In the genomic region with DNA sequence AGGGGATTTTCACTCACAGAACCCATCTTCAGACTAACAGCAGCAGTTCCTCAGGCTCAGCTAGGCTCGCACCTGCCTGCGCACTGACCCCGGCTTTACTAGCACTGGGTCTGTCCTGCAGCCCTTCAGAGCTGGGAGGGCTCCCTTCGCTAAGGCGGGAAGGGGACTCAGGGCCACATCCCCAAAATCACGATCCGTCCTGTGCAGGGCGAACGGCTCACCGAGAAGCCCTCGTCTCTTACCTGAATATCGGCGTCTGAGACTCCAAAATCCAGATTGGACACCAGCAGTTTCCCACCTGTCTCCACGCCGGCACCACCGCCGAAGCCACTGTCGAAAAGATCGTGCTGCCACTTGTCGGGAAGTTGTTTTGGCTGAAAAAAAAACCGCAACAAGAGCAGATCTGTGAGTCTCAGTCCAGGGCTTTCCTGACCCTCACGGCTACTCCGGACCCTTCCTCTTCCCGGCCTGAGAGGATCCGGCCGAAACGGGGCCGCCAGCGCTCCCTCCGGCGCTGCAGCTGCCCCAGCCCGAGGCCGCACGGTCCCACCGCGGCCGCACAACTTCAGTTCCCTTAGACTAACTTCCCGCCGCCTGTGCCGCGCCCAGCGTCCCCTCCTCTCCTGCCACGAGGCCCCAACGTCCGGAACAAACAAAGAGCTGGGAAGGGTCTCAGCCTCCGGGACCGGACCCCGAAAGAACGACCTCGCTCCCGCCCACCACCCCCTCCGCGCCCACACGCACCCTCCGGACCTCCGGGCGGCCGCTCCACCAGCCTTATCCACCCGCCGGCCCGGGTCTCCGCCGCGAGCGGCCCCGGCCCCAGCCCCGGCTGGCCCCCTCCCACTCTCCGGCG, we compare ENCODE assay signal across 1 cellular context.
TF ChIP-seq lines count a peak whose summit lies in the region.

No MANE protein-coding gene starts in this region.

TF ChIP-seq in HepG2, 621 proteins besides CTCF, POLR2A, EP300 and RAD21 (continued from another document and continues in another):
- TF ChIP-seq NR1H2 (CRISPR knock-in tag; IDR thresholded peaks at IDR 0.05; ENCODE audit: borderline replicate concordance, low read depth) (no peak), ZNF552 (CRISPR knock-in tag; IDR thresholded peaks at IDR 0.05; ENCODE audit: borderline replicate concordance) (no peak), DNMT1 (CRISPR knock-in tag; IDR thresholded peaks at IDR 0.05) (no peak), TOPORS (CRISPR knock-in tag; IDR thresholded peaks at IDR 0.05) (no peak), MAF1 (CRISPR knock-in tag; IDR thresholded peaks at IDR 0.05; ENCODE audit: borderline replicate concordance) (no peak), SRY (CRISPR knock-in tag; IDR thresholded peaks at IDR 0.05) (peak; percentile 82; the same call in 1 of the 2 replicates), ZNF747 (CRISPR knock-in tag; IDR thresholded peaks at IDR 0.05; ENCODE audit: borderline replicate concordance) (0 out of 2 replicates have a peak, but pooled peaks have one; percentile 16), U2AF2 (IDR thresholded peaks at IDR 0.05; ENCODE audit: low read depth, low read length) (no peak), RARA (CRISPR knock-in tag; IDR thresholded peaks at IDR 0.05) (no peak), SP4 (CRISPR knock-in tag; IDR thresholded peaks at IDR 0.05) (peak; percentile 30; the same call in 1 of the 2 replicates), DNMT3B (CRISPR knock-in tag; conservative IDR thresholded peaks at IDR 0.05) (no peak), NFYB (CRISPR knock-in tag; IDR thresholded peaks at IDR 0.05) (no peak), MAZ (IDR thresholded peaks at IDR 0.05; ENCODE audit: borderline replicate concordance, low read depth, low read length) (no peak), MAZ (CRISPR knock-in tag; IDR thresholded peaks at IDR 0.05; ENCODE audit: low read depth) (0 out of 2 replicates have a peak, but pooled peaks have one; percentile 18), ASH2L (IDR thresholded peaks at IDR 0.05; ENCODE audit: insufficient read length, low read depth, low read length) (no peak), SIN3A (IDR thresholded peaks at IDR 0.05; ENCODE audit: borderline replicate concordance, low read depth, low read length) (peak; percentile 23; the same call in 1 of the 2 replicates), ZBTB20 (CRISPR knock-in tag; IDR thresholded peaks at IDR 0.05; ENCODE audit: borderline replicate concordance, low read depth) (peak; percentile 41; the same call in 1 of the 2 replicates), ZNF484 (CRISPR knock-in tag; IDR thresholded peaks at IDR 0.05; ENCODE audit: borderline replicate concordance, low read depth) (no peak), HIVEP1 (CRISPR knock-in tag; IDR thresholded peaks at IDR 0.05) (peak; percentile 20; the same call in 1 of the 2 replicates), KLF9 (CRISPR knock-in tag; IDR thresholded peaks at IDR 0.05; ENCODE audit: low read depth) (no peak), ZNF713 (CRISPR knock-in tag; IDR thresholded peaks at IDR 0.05) (no peak), ZNF879 (CRISPR knock-in tag; IDR thresholded peaks at IDR 0.05) (no peak), TBX3 (IDR thresholded peaks at IDR 0.05; ENCODE audit: borderline replicate concordance) (no peak), SMYD3 (CRISPR knock-in tag; IDR thresholded peaks at IDR 0.05) (no peak), KDM2A (CRISPR knock-in tag; IDR thresholded peaks at IDR 0.05; ENCODE audit: borderline replicate concordance, low read depth) (no peak), SRF (IDR thresholded peaks at IDR 0.05; ENCODE audit: low read depth, low read length) (no peak), ZNF143 (CRISPR knock-in tag; IDR thresholded peaks at IDR 0.05) (no peak; the same call in 1 of the 2 replicates)
- TF ChIP-seq, protein P1, sequence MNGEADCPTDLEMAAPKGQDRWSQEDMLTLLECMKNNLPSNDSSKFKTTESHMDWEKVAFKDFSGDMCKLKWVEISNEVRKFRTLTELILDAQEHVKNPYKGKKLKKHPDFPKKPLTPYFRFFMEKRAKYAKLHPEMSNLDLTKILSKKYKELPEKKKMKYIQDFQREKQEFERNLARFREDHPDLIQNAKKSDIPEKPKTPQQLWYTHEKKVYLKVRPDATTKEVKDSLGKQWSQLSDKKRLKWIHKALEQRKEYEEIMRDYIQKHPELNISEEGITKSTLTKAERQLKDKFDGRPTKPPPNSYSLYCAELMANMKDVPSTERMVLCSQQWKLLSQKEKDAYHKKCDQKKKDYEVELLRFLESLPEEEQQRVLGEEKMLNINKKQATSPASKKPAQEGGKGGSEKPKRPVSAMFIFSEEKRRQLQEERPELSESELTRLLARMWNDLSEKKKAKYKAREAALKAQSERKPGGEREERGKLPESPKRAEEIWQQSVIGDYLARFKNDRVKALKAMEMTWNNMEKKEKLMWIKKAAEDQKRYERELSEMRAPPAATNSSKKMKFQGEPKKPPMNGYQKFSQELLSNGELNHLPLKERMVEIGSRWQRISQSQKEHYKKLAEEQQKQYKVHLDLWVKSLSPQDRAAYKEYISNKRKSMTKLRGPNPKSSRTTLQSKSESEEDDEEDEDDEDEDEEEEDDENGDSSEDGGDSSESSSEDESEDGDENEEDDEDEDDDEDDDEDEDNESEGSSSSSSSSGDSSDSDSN (CRISPR knock-in tag; IDR thresholded peaks at IDR 0.05), result peak; percentile 67
- TF ChIP-seq, protein P2, sequence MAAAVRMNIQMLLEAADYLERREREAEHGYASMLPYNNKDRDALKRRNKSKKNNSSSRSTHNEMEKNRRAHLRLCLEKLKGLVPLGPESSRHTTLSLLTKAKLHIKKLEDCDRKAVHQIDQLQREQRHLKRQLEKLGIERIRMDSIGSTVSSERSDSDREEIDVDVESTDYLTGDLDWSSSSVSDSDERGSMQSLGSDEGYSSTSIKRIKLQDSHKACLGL (CRISPR knock-in tag; IDR thresholded peaks at IDR 0.05), result no peak
- TF ChIP-seq, protein P3, sequence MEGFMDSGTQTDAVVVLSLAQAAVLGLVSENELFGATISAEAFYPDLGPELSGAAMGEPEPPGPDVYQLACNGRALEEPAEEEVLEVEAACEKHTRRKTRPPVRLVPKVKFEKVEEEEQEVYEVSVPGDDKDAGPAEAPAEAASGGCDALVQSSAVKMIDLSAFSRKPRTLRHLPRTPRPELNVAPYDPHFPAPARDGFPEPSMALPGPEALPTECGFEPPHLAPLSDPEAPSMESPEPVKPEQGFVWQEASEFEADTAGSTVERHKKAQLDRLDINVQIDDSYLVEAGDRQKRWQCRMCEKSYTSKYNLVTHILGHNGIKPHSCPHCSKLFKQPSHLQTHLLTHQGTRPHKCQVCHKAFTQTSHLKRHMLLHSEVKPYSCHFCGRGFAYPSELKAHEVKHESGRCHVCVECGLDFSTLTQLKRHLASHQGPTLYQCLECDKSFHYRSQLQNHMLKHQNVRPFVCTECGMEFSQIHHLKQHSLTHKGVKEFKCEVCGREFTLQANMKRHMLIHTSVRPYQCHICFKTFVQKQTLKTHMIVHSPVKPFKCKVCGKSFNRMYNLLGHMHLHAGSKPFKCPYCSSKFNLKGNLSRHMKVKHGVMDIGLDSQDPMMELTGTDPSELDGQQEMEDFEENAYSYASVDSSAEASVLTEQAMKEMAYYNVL (CRISPR knock-in tag; IDR thresholded peaks at IDR 0.05; ENCODE audit: borderline replicate concordance), result no peak
- TF ChIP-seq, protein P4, sequence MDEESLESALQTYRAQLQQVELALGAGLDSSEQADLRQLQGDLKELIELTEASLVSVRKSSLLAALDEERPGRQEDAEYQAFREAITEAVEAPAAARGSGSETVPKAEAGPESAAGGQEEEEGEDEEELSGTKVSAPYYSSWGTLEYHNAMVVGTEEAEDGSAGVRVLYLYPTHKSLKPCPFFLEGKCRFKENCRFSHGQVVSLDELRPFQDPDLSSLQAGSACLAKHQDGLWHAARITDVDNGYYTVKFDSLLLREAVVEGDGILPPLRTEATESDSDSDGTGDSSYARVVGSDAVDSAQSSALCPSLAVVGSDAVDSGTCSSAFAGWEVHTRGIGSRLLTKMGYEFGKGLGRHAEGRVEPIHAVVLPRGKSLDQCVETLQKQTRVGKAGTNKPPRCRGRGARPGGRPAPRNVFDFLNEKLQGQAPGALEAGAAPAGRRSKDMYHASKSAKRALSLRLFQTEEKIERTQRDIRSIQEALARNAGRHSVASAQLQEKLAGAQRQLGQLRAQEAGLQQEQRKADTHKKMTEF (CRISPR knock-in tag; IDR thresholded peaks at IDR 0.05), result 0 out of 2 replicates have a peak, but pooled peaks have one; percentile 32
- TF ChIP-seq, protein P5, sequence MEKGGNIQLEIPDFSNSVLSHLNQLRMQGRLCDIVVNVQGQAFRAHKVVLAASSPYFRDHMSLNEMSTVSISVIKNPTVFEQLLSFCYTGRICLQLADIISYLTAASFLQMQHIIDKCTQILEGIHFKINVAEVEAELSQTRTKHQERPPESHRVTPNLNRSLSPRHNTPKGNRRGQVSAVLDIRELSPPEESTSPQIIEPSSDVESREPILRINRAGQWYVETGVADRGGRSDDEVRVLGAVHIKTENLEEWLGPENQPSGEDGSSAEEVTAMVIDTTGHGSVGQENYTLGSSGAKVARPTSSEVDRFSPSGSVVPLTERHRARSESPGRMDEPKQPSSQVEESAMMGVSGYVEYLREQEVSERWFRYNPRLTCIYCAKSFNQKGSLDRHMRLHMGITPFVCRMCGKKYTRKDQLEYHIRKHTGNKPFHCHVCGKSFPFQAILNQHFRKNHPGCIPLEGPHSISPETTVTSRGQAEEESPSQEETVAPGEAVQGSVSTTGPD (CRISPR knock-in tag; IDR thresholded peaks at IDR 0.05), result no peak
- TF ChIP-seq, protein P6, sequence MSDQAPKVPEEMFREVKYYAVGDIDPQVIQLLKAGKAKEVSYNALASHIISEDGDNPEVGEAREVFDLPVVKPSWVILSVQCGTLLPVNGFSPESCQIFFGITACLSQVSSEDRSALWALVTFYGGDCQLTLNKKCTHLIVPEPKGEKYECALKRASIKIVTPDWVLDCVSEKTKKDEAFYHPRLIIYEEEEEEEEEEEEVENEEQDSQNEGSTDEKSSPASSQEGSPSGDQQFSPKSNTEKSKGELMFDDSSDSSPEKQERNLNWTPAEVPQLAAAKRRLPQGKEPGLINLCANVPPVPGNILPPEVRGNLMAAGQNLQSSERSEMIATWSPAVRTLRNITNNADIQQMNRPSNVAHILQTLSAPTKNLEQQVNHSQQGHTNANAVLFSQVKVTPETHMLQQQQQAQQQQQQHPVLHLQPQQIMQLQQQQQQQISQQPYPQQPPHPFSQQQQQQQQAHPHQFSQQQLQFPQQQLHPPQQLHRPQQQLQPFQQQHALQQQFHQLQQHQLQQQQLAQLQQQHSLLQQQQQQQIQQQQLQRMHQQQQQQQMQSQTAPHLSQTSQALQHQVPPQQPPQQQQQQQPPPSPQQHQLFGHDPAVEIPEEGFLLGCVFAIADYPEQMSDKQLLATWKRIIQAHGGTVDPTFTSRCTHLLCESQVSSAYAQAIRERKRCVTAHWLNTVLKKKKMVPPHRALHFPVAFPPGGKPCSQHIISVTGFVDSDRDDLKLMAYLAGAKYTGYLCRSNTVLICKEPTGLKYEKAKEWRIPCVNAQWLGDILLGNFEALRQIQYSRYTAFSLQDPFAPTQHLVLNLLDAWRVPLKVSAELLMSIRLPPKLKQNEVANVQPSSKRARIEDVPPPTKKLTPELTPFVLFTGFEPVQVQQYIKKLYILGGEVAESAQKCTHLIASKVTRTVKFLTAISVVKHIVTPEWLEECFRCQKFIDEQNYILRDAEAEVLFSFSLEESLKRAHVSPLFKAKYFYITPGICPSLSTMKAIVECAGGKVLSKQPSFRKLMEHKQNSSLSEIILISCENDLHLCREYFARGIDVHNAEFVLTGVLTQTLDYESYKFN (CRISPR knock-in tag; conservative IDR thresholded peaks at IDR 0.05), result no peak
- TF ChIP-seq, protein P7, sequence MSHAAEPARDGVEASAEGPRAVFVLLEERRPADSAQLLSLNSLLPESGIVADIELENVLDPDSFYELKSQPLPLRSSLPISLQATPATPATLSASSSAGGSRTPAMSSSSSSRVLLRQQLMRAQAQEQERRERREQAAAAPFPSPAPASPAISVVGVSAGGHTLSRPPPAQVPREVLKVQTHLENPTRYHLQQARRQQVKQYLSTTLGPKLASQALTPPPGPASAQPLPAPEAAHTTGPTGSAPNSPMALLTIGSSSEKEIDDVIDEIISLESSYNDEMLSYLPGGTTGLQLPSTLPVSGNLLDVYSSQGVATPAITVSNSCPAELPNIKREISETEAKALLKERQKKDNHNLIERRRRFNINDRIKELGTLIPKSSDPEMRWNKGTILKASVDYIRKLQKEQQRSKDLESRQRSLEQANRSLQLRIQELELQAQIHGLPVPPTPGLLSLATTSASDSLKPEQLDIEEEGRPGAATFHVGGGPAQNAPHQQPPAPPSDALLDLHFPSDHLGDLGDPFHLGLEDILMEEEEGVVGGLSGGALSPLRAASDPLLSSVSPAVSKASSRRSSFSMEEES (CRISPR knock-in tag; IDR thresholded peaks at IDR 0.05), result no peak
- TF ChIP-seq, protein P8, sequence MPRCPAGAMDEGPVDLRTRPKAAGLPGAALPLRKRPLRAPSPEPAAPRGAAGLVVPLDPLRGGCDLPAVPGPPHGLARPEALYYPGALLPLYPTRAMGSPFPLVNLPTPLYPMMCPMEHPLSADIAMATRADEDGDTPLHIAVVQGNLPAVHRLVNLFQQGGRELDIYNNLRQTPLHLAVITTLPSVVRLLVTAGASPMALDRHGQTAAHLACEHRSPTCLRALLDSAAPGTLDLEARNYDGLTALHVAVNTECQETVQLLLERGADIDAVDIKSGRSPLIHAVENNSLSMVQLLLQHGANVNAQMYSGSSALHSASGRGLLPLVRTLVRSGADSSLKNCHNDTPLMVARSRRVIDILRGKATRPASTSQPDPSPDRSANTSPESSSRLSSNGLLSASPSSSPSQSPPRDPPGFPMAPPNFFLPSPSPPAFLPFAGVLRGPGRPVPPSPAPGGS (CRISPR knock-in tag; IDR thresholded peaks at IDR 0.05), result no peak
- TF ChIP-seq, protein P9, sequence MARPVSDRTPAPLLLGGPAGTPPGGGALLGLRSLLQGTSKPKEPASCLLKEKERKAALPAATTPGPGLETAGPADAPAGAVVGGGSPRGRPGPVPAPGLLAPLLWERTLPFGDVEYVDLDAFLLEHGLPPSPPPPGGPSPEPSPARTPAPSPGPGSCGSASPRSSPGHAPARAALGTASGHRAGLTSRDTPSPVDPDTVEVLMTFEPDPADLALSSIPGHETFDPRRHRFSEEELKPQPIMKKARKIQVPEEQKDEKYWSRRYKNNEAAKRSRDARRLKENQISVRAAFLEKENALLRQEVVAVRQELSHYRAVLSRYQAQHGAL (CRISPR knock-in tag; IDR thresholded peaks at IDR 0.05; ENCODE audit: not compliant biosample characterization), result no peak
